ENCODE assay signal across 26 cellular contexts in genomic region chr1:48234086-48234485, GRCh38. TPM values are rescaled to one million over a fixed set of nuclear protein-coding genes. Genes with fewer than 3 reads are reported as not detected.
"Had no signal": no experiment of that assay in that cellular context is flagged by ENCODE, and none has a peak within 500 bp of the region (broad histone marks: within the 10 kb centered on the region; RNA-seq: fewer than 3 reads in every experiment).

No MANE protein-coding gene starts in this region.

- H3K4me3 ChIP-seq: breast epithelium had no signal

- H3K27ac Mint-ChIP-seq: activated B cell treated with CpG ODN at 0.5 μM for 24 hours; activated CD4-positive, alpha-beta T cell treated with anti-CD3 and anti-CD28 coated beads, Interleukin-2, amount 10 ng/mL, durations not matched to agents 24 days and 14 days; activated naive CD4-positive, alpha-beta T cell treated with anti-CD3 and anti-CD28 coated beads for 36 hours; activated naive CD8-positive, alpha-beta T cell; activated T-helper 17 cell treated with anti-CD3 and anti-CD28 coated beads, Interleukin-2, amount 50 U/mL, for 72 hours; IgD-negative memory B cell; T-helper 17 cell had no signal

- ATAC-seq: activated T-helper 17 cell treated with anti-CD3 and anti-CD28 coated beads, Interleukin-2, amount 50 U/mL, for 72 hours; PC-3; T-helper 17 cell had no signal

- H3K36me3 Mint-ChIP-seq: activated naive CD8-positive, alpha-beta T cell had no signal

- H3K9me3 ChIP-seq: breast epithelium had no signal

- H3K4me1 Mint-ChIP-seq: activated CD4-positive, alpha-beta T cell treated with anti-CD3 and anti-CD28 coated beads, Interleukin-2, amount 10 ng/mL, durations not matched to agents 24 days and 14 days; activated T-helper 17 cell treated with anti-CD3 and anti-CD28 coated beads, Interleukin-2, amount 50 U/mL, for 72 hours had no signal

- DNase-seq: activated B cell treated with CpG ODN at 0.5 μM for 24 hours; activated CD4-positive, alpha-beta T cell treated with anti-CD3 and anti-CD28 coated beads for 1 hour; activated CD4-positive, alpha-beta T cell treated with anti-CD3 and anti-CD28 coated beads, Interleukin-2, amount 10 ng/mL, durations not matched to agents 24 days and 14 days; activated CD4-positive, alpha-beta T cell treated with anti-CD3 and anti-CD28 coated beads, Interleukin-2, amount 50 U/mL, for 48 hours; activated CD8-positive, alpha-beta memory T cell treated with anti-CD3 and anti-CD28 coated beads for 24 hours; activated gamma-delta T cell; activated naive CD4-positive, alpha-beta T cell treated with anti-CD3 and anti-CD28 coated beads for 36 hours; activated T-cell treated with anti-CD3 and anti-CD28 coated beads, Interleukin-2, amount 50 U/mL, for 48 hours; central memory CD4-positive, alpha-beta T cell; KG1; NCI-H1092; NCI-H1417 treated with DMSO at 0.1 percent for 48 hours; NCI-H1694; NCI-H2029; NCI-H345; NCI-H510A treated with DMSO at 0.1 percent for 48 hours; NCI-H69; PC-3; SIG-M5; T-helper 17 cell; T-helper 9 cell had no signal

- H3K27me3 Mint-ChIP-seq: activated B cell treated with CpG ODN at 0.5 μM for 24 hours; activated naive CD8-positive, alpha-beta T cell had no signal

- H3K9me3 Mint-ChIP-seq: activated B cell treated with CpG ODN at 0.5 μM for 24 hours; activated CD4-positive, alpha-beta T cell treated with anti-CD3 and anti-CD28 coated beads, Interleukin-2, amount 10 ng/mL, durations not matched to agents 24 days and 14 days; activated naive CD4-positive, alpha-beta T cell treated with anti-CD3 and anti-CD28 coated beads for 36 hours; activated T-helper 17 cell treated with anti-CD3 and anti-CD28 coated beads, Interleukin-2, amount 50 U/mL, for 72 hours; IgD-negative memory B cell had no signal

- H3K4me1 ChIP-seq: breast epithelium had no signal

- H3K4me3 Mint-ChIP-seq: activated B cell treated with CpG ODN at 0.5 μM for 24 hours; activated CD4-positive, alpha-beta T cell treated with anti-CD3 and anti-CD28 coated beads, Interleukin-2, amount 10 ng/mL, durations not matched to agents 24 days and 14 days; activated naive CD4-positive, alpha-beta T cell treated with anti-CD3 and anti-CD28 coated beads for 36 hours; activated naive CD8-positive, alpha-beta T cell; activated T-helper 17 cell treated with anti-CD3 and anti-CD28 coated beads, Interleukin-2, amount 50 U/mL, for 72 hours; IgD-negative memory B cell; T-helper 17 cell had no signal

- H3K27me3 ChIP-seq: breast epithelium had no signal

- H3K27ac ChIP-seq: breast epithelium had no signal

- H3K36me3 ChIP-seq: breast epithelium had no signal

RNA-seq across cellular contexts. Expression of gene SLC5A9, which starts 11.6 kb away (rescaled TPM):
- total RNA-seq: activated B cell treated with CpG ODN at 0.5 μM for 24 hours; activated CD4-positive, alpha-beta T cell treated with anti-CD3 and anti-CD28 coated beads, Interleukin-2, amount 10 ng/mL, durations not matched to agents 24 days and 14 days; activated naive CD4-positive, alpha-beta T cell treated with anti-CD3 and anti-CD28 coated beads for 36 hours; activated T-helper 17 cell treated with anti-CD3 and anti-CD28 coated beads, Interleukin-2, amount 50 U/mL, for 72 hours; MCF 10A; PC-3; T-helper 17 cell had no signal
